Comparison of ENCODE assay signal across 16 cellular contexts in the genomic region with DNA sequence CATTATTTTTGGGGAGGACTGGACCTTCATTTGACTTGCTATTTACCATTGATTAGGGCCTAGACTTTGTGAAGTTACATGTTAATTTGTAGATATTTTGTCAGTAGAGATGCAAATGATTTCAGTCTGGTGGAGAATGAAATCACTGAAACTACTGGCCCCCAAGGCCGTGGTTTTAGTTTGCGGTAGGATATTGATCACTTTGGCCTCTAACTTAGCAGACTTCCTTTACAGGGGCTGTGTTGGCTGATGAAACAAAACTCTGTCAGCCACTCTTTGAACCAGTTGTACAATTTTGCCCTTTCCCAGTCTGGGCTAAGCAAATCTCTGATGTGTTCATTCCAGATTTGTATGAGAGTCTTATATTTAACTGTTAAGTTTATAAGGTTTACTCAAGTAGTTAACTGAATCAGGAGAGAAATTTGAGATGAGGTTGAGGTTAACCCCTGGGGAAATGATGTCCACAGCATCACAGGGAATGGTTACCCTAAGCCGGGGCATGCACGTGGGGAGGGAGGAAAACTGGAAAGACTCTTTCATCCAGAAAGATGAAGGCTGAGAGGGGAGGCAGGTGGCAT.
DNase-seq lines count a peak whose midpoint lies in the region; ATAC-seq, FAIRE-seq and TF ChIP-seq lines count a peak whose summit lies in the region.
"Had no signal": no experiment of that assay in that cellular context is flagged by ENCODE, and none has a peak within 500 bp of the region (broad histone marks: within the 10 kb centered on the region; RNA-seq: fewer than 3 reads in every experiment).

No MANE protein-coding gene starts in this region.

- peaks cover 25% of the 10 kb centered on the region for H3K27me3 Mint-ChIP-seq in activated T-cell treated with anti-CD3 and anti-CD28 coated beads, Interleukin-2, amount 50 U/mL, for 72 hours (ENCODE audit: low read depth)
- H3K27me3 Mint-ChIP-seq in stimulated activated naive B cell treated with anti-CD40 and anti-IgM and Interleukin-4, amounts not matched to agents 10 μg/mL and 1 μg/mL and 100 μg/mL, for 72 hours = peaks cover 27 to 29% of the 10 kb centered on the region in 2 donors

- H3K4me3 Mint-ChIP-seq in activated T-cell treated with anti-CD3 and anti-CD28 coated beads, Interleukin-2, amount 50 U/mL, for 72 hours = peak overlapping the region; percentile 21 to 47
- H3K4me3 Mint-ChIP-seq in stimulated activated naive B cell treated with anti-CD40 and anti-IgM and Interleukin-4, amounts not matched to agents 10 μg/mL and 1 μg/mL and 100 μg/mL, for 72 hours = no peak overlapping the region
- H3K4me3 Mint-ChIP-seq: naive thymus-derived CD4-positive, alpha-beta T cell had no signal

- ATAC-seq in activated T-cell treated with anti-CD3 and anti-CD28 coated beads, Interleukin-2, amount 50 U/mL, for 72 hours (replicated peaks in 1 of 2) = peak in 1 of 2 donors; percentile 54
- peak; percentile 66 for ATAC-seq in GM21381 (IDR thresholded peaks at IDR 0.05; ENCODE audit: unreplicated experiment)
- peak; percentile 69 for ATAC-seq in HG03354 (IDR thresholded peaks at IDR 0.05; ENCODE audit: poor library complexity, severe bottlenecking, unreplicated experiment)
- no peak for ATAC-seq in stimulated activated naive B cell treated with anti-CD40 and anti-IgM and Interleukin-4, amounts not matched to agents 10 μg/mL and 1 μg/mL and 100 μg/mL, for 72 hours (replicated peaks)
- ATAC-seq: left cardiac atrium; naive thymus-derived CD4-positive, alpha-beta T cell had no signal

- no peak for DNase-seq in activated T-cell treated with anti-CD3 and anti-CD28 coated beads, Interleukin-2, amount 50 U/mL, for 72 hours
- DNase-seq in activated T-cell treated with anti-CD3 and anti-CD28 coated beads for 4 hours = no peak
- DNase-seq in stimulated activated naive B cell treated with anti-CD40 and anti-IgM and Interleukin-4, amounts not matched to agents 10 μg/mL and 1 μg/mL and 100 μg/mL, for 72 hours = no peak
- no peak for DNase-seq in inferior parietal cortex (ENCODE audit: extremely low spot score)
- DNase-seq in D721Med (ENCODE audit: insufficient read length, low spot score) = no peak
- DNase-seq in SHP77 (lab: John Stamatoyannopoulos, UW) = no peak
- DNase-seq: activated naive CD4-positive, alpha-beta T cell treated with Interleukin-2 at 50 U/mL for 16 hours; DMS53; glutamatergic neuron; left cardiac atrium; naive thymus-derived CD4-positive, alpha-beta T cell; NCI-H2081; stimulated activated naive CD4-positive, alpha-beta T cell had no signal

- TF ChIP-seq CTCF in D721Med (IDR thresholded peaks at IDR 0.05; ENCODE audit: insufficient read depth, missing control alignments) = no peak

- peaks cover 6 to 13% of the 10 kb centered on the region in 2 donors for H3K9me3 Mint-ChIP-seq in activated T-cell treated with anti-CD3 and anti-CD28 coated beads, Interleukin-2, amount 50 U/mL, for 72 hours
- H3K9me3 Mint-ChIP-seq in stimulated activated naive B cell treated with anti-CD40 and anti-IgM and Interleukin-4, amounts not matched to agents 10 μg/mL and 1 μg/mL and 100 μg/mL, for 72 hours = peaks cover 10 to 20% of the 10 kb centered on the region in 2 donors

- peaks cover 62% of the 10 kb centered on the region for H3K4me1 Mint-ChIP-seq in activated T-cell treated with anti-CD3 and anti-CD28 coated beads, Interleukin-2, amount 50 U/mL, for 72 hours (ENCODE audit: low read depth)
- H3K4me1 Mint-ChIP-seq in stimulated activated naive B cell treated with anti-CD40 and anti-IgM and Interleukin-4, amounts not matched to agents 10 μg/mL and 1 μg/mL and 100 μg/mL, for 72 hours = peaks cover 17 to 28% of the 10 kb centered on the region in 2 donors

- no peak for FAIRE-seq in D721Med (lab: Jason Lieb, UNC)
- FAIRE-seq: bronchial epithelial cell had no signal

- H3K27ac Mint-ChIP-seq in activated T-cell treated with anti-CD3 and anti-CD28 coated beads, Interleukin-2, amount 50 U/mL, for 72 hours = peak overlapping the region; percentile 66
- peak overlapping the region; percentile 33 for H3K27ac Mint-ChIP-seq in stimulated activated naive B cell treated with anti-CD40 and anti-IgM and Interleukin-4, amounts not matched to agents 10 μg/mL and 1 μg/mL and 100 μg/mL, for 72 hours
- H3K27ac Mint-ChIP-seq: naive thymus-derived CD4-positive, alpha-beta T cell had no signal

- peaks cover 13 to 25% of the 10 kb centered on the region in 2 donors for H3K36me3 Mint-ChIP-seq in activated T-cell treated with anti-CD3 and anti-CD28 coated beads, Interleukin-2, amount 50 U/mL, for 72 hours (ENCODE audit: insufficient read depth in 2 of 2)
- peaks cover 0 to 17% of the 10 kb centered on the region in 2 donors for H3K36me3 Mint-ChIP-seq in stimulated activated naive B cell treated with anti-CD40 and anti-IgM and Interleukin-4, amounts not matched to agents 10 μg/mL and 1 μg/mL and 100 μg/mL, for 72 hours

Comparison
In these comparisons a context has a peak if more than half of its experiments do, and no peak if none do; other contexts are left out.
1. ATAC-seq: peak in GM21381 (single experiment) and HG03354 (single experiment); none in stimulated activated naive B cell treated with anti-CD40 and anti-IgM and Interleukin-4, amounts not matched to agents 10 μg/mL and 1 μg/mL and 100 μg/mL, for 72 hours (0 of 2).
2. H3K4me3 Mint-ChIP-seq: peak in activated T-cell treated with anti-CD3 and anti-CD28 coated beads, Interleukin-2, amount 50 U/mL, for 72 hours (2 of 2); none in stimulated activated naive B cell treated with anti-CD40 and anti-IgM and Interleukin-4, amounts not matched to agents 10 μg/mL and 1 μg/mL and 100 μg/mL, for 72 hours (0 of 2).